In the genomic region with DNA sequence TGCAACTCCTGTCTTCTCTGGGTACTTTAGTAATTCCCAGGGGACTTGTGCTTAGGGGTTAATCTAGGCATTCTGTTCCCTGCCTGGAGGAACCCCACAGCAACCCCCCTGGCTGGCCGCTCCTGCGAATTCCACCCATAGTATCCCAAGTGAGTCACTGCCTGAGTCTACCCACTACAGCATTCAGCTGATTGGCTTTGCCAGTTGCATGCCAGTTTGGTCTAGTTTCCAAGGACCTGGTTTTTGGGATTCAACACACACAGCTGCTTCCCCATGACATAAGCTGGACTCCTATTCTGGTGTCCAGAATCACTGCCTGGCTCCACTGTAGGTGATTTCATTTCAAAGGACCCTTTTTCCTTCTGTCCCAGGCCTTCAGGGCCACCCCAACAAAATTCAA, we compare ENCODE assay signal across 8 cellular contexts. TPM values are rescaled to one million over a fixed set of nuclear protein-coding genes. Genes with fewer than 3 reads are reported as not detected.
DNase-seq lines count a peak whose midpoint lies in the region; ATAC-seq and TF ChIP-seq lines count a peak whose summit lies in the region.

No MANE protein-coding gene starts in this region.

- H2BK5ac ChIP-seq in H9 (ENCODE audit: insufficient read length, low read length), result no peak overlapping the region

- no peaks in the 10 kb centered on the region for H3K23me2 ChIP-seq in H9 (ENCODE audit: insufficient read length, low read depth, low read length, poor library complexity, severe bottlenecking)

- H3T11ph ChIP-seq in H9 (ENCODE audit: low read length), result no peak overlapping the region

- intact Hi-C loops in left cardiac atrium (cut with DNase I), result loop anchor here in 1 of 2 donors (10.0 kb wide), 1 partner anchor 237 kb away; no protein-coding TSS in a partner anchor

- H2BK15ac ChIP-seq in H9 (ENCODE audit: low read depth, low read length), result no peak overlapping the region

- H4K8ac ChIP-seq in H9 (replicated peaks; ENCODE audit: insufficient read length, low read depth, low read length), result no peak overlapping the region

- H3K27ac ChIP-seq in H9 (ENCODE audit: insufficient read length, low read depth, low read length), result no peak overlapping the region

- no peak overlapping the region for H2BK12ac ChIP-seq in H9 (ENCODE audit: insufficient read length, low read depth, low read length)

- no peaks in the 10 kb centered on the region for H3K27me3 Mint-ChIP-seq in H9 (ENCODE audit: low read depth)

- no peak overlapping the region for H4K91ac ChIP-seq in H9 (ENCODE audit: insufficient read length, low read depth, low read length)

- TF ChIP-seq CTCF in H9 (conservative IDR thresholded peaks at IDR 0.05), result no peak

- H3K27me3 ChIP-seq in H9 (ENCODE audit: insufficient read depth, low read length) (no peaks in the 10 kb centered on the region), adipocyte (replicated peaks; ENCODE audit: control insufficient read depth, insufficient read depth, low read length) (no peaks in the 10 kb centered on the region)

- no peak overlapping the region for H4K5ac ChIP-seq in H9 (ENCODE audit: insufficient read length, low read depth, low read length)

- H3K9me3 Mint-ChIP-seq in H9, result no peaks in the 10 kb centered on the region

- H3K4me1 Mint-ChIP-seq in H9, result peaks cover 26 to 38% of the 10 kb centered on the region in 2 experiments

- peak; percentile 41 to 67 for ATAC-seq in left cardiac atrium
- no peak for ATAC-seq in HG02852 (IDR thresholded peaks at IDR 0.05; ENCODE audit: unreplicated experiment)

- H4K20me1 ChIP-seq in H9 (ENCODE audit: control insufficient read depth, insufficient read depth, insufficient read length), result no peaks in the 10 kb centered on the region

- H3K56ac ChIP-seq in H9 (ENCODE audit: insufficient read length, low read depth, low read length), result no peak overlapping the region

- H3K14ac ChIP-seq in H9 (ENCODE audit: insufficient read depth, low read length), result no peak overlapping the region

- no peak overlapping the region for H3K4ac ChIP-seq in H9 (ENCODE audit: low read depth, low read length)

- no peaks in the 10 kb centered on the region for H3K79me1 ChIP-seq in H9 (ENCODE audit: insufficient read depth, low read depth, low read length, poor library complexity, severe bottlenecking)

- H3K4me3 Mint-ChIP-seq in H9, result no peak overlapping the region

- no peak overlapping the region for H2BK20ac ChIP-seq in H9 (ENCODE audit: low read depth, low read length, poor library complexity, severe bottlenecking)

- no peak overlapping the region for H3K4me3 ChIP-seq in adipocyte (ENCODE audit: low read length)

- H3K36me3 ChIP-seq in adipocyte (ENCODE audit: control insufficient read depth, insufficient read depth, low read length, severe bottlenecking), result peaks cover 53% of the 10 kb centered on the region

- H2BK120ac ChIP-seq in H9 (ENCODE audit: low read depth, low read length, poor library complexity, severe bottlenecking), result no peak overlapping the region

- H2AK5ac ChIP-seq in H9 (ENCODE audit: insufficient read length, low read length), result no peak overlapping the region

- no peak overlapping the region for H3K18ac ChIP-seq in H9 (ENCODE audit: insufficient read length, low read depth, low read length)

- H3K36me3 Mint-ChIP-seq in H9 (ENCODE audit: insufficient read depth in 1 of 3, low read depth in 3 of 3), result peaks cover 25 to 57% (median 38%) of the 10 kb centered on the region in 3 experiments; a peak in 6 of 7 replicates

- H3K4me1 ChIP-seq in H9 (ENCODE audit: insufficient read depth, low read length) (peaks cover 3% of the 10 kb centered on the region; the same call in 1 of the 2 replicates), adipocyte (ENCODE audit: control insufficient read depth, insufficient read depth, low read length) (peaks cover 54% of the 10 kb centered on the region)

- no peaks in the 10 kb centered on the region for H3K79me2 ChIP-seq in H9 (ENCODE audit: insufficient read depth, low read length)

- no peaks in the 10 kb centered on the region for H3K9me3 ChIP-seq in H9 (ENCODE audit: control insufficient read depth, low read depth, low read length)
- H3K9me3 ChIP-seq in adipocyte (ENCODE audit: control insufficient read depth, low read length), result no peaks in the 10 kb centered on the region

- H3K23ac ChIP-seq in H9 (ENCODE audit: insufficient read length, low read depth, low read length), result no peak overlapping the region

- H3K4me2 ChIP-seq in H9 (ENCODE audit: insufficient read depth, insufficient read length, low read length), result no peak overlapping the region

- no CpG with 5 or more reads among the region's 2 CpGs for WGBS in H9 (ENCODE audit: extremely low coverage, insufficient read length, low lambda C conversion rate)

- DNase-seq in H9 (peak; percentile 25), adipocyte (ENCODE audit: low read depth) (peak; percentile 94), left cardiac atrium (peak; percentile 60), NCI-H187 treated with DMSO at 0.1 percent for 48 hours (lab: John Stamatoyannopoulos, UW) (no peak), NK-92 (lab: John Stamatoyannopoulos, UW; ENCODE audit: unreplicated experiment) (no peak)
- peak; percentile 15 for DNase-seq in stimulated activated CD8-positive, alpha-beta memory T cell treated with anti-CD3 and anti-CD28 coated beads, Interleukin-4, amount 100 ng/mL, for 48 hours
- DNase-seq in stimulated activated CD4-positive, alpha-beta T cell treated with anti-CD3 and anti-CD28 coated beads, Interleukin-12 subunit alpha, Interleukin-12 subunit beta, amount 100 ng/mL, for 4 hours, result no peak

- H3K27ac Mint-ChIP-seq in H9, result peak overlapping the region in 2 of 3 experiments; percentile 40 to 77; a peak in 3 of 7 replicates

- no peak overlapping the region for H2AFZ ChIP-seq in H9 (ENCODE audit: low read length)

- no peak overlapping the region for H3K9ac ChIP-seq in H9 (ENCODE audit: extremely low read depth, insufficient read length, low read length)
- H3K9ac ChIP-seq in adipocyte (ENCODE audit: low read length), result peak overlapping the region; percentile 56

RNA-seq across cellular contexts. Expression of a gene that starts 40.3 kb away (rescaled TPM):
- total RNA-seq in H9 (2021), result 161 and 171 TPM in 2 replicates
- total RNA-seq in left cardiac atrium, result 10 to 100 TPM; 40.0 to 64.8 TPM

Comparison
In these comparisons a context has a peak if more than half of its experiments do, and no peak if none do; other contexts are left out.
1. DNase-seq: peak in H9 (single experiment), adipocyte (single experiment), left cardiac atrium (single experiment) and stimulated activated CD8-positive, alpha-beta memory T cell treated with anti-CD3 and anti-CD28 coated beads, Interleukin-4, amount 100 ng/mL, for 48 hours (single experiment); none in NCI-H187 treated with DMSO at 0.1 percent for 48 hours (single experiment), stimulated activated CD4-positive, alpha-beta T cell treated with anti-CD3 and anti-CD28 coated beads, Interleukin-12 subunit alpha, Interleukin-12 subunit beta, amount 100 ng/mL, for 4 hours (single experiment) and NK-92 (single experiment).